Comparison of ENCODE assay signal across 8 cellular contexts in the genomic region with DNA sequence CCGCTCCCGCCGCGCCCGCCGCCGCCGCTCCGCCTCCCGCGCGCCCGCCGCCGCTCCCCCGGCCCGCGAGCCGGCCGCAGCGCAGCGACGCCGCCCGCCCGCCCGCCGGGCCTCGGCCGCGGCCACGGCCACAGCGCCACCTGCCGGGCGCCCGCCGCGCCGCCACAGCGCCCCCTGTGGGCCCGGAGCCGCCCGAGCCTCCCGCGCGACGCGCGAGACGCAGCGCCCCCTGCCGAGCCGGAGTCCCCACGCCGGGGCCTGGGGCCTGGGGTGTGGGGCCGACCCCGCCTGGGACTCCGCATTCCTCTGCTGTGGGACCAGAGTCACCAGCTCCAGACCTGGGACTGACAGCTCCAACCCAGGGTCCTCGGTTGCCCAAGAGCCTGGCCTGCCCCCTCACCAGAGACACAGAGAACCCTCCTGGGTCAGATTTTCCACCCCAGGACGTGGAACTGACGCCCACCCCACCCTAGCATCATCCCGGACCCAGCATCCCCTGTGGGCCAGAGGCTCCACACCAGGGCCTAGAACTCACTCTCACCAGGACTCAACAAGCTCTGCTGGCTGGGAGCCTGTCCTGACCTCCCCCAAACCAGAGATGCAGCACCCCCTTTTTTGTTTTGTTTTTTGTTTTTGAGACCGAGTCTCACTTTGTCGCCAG. TPM values are rescaled to one million over a fixed set of nuclear protein-coding genes. Genes with fewer than 3 reads are reported as not detected.
DNase-seq lines count a peak whose midpoint lies in the region; ATAC-seq and TF ChIP-seq lines count a peak whose summit lies in the region.

Gene RAPGEF1 (minus strand): TSS at position 89 of the 661 bp plus-strand sequence. CDS start 246 bp downstream, outside the sequence.

- peaks cover 5 to 50% of the 10 kb centered on the region in 2 donors for H3K4me1 ChIP-seq in left lung

- DNase-seq in D341Med (ENCODE audit: low spot score) (peak; percentile 96), choroid plexus epithelial cell (ENCODE audit: low read depth) (no peak), left lung (peak; percentile 78 to 98), COR-L47 (lab: John Stamatoyannopoulos, UW) (no peak)
- DNase-seq in activated CD4-positive, alpha-beta T cell treated with anti-CD3 and anti-CD28 coated beads for 24 hours (ENCODE audit: low read depth in 2 of 2), result peak; percentile 76 to 80
- DNase-seq in stimulated activated CD4-positive, alpha-beta T cell treated with anti-CD3 and anti-CD28 coated beads, Interleukin-4, amount 100 ng/mL, for 1 hour, result peak; percentile 86

- intact Hi-C loops in left lung (cut with DNase I), result loop anchor here (2.0 to 10.0 kb wide), 3 partner anchors 145 to 245 kb away; no protein-coding TSS in a partner anchor

- ATAC-seq in GM21423 (IDR thresholded peaks at IDR 0.05; ENCODE audit: unreplicated experiment) (peak; percentile 50), left lung (peak; percentile 87)

- H3K36me3 ChIP-seq in left lung, result no peaks in the 10 kb centered on the region

- H3K27ac ChIP-seq in left lung, result peak within 1 kb of the TSS; percentile 87 to 91

- no peaks in the 10 kb centered on the region for H3K9me3 ChIP-seq in left lung

- H3K27me3 ChIP-seq in left lung, result no peaks in the 10 kb centered on the region

- H3K4me3 ChIP-seq in choroid plexus epithelial cell (ENCODE audit: low read depth, low read length) (peak within 1 kb of the TSS; percentile 62), left lung (peak within 1 kb of the TSS; percentile 60 to 63)

- TF ChIP-seq CTCF in LNCAP (IDR thresholded peaks at IDR 0.05), result peak; percentile 99
- peak; percentile 60 for TF ChIP-seq CTCF in choroid plexus epithelial cell (conservative IDR thresholded peaks at IDR 0.05; ENCODE audit: low read depth, low read length)
- TF ChIP-seq CTCF in left lung (IDR thresholded peaks at IDR 0.05), result peak; percentile 82 to 90

RNA-seq across cellular contexts. Expression of gene RAPGEF1, which starts in this region (rescaled TPM):
- total RNA-seq in left lung, result 100 to 1,000 TPM in 1 of 2 donors, 10 to 100 TPM in 1; 73.7 to 112 TPM

Comparison
In these comparisons a context has a peak if more than half of its experiments do, and no peak if none do; other contexts are left out.
1. DNase-seq: peak in D341Med (single experiment), activated CD4-positive, alpha-beta T cell treated with anti-CD3 and anti-CD28 coated beads for 24 hours (2 of 2), left lung (2 of 2) and stimulated activated CD4-positive, alpha-beta T cell treated with anti-CD3 and anti-CD28 coated beads, Interleukin-4, amount 100 ng/mL, for 1 hour (single experiment); none in choroid plexus epithelial cell (single experiment) and COR-L47 (single experiment).
2. Peak in every context shown above with its lines, with median percentiles within 50 percentile points of each other: CTCF ChIP-seq.